In the genomic region with DNA sequence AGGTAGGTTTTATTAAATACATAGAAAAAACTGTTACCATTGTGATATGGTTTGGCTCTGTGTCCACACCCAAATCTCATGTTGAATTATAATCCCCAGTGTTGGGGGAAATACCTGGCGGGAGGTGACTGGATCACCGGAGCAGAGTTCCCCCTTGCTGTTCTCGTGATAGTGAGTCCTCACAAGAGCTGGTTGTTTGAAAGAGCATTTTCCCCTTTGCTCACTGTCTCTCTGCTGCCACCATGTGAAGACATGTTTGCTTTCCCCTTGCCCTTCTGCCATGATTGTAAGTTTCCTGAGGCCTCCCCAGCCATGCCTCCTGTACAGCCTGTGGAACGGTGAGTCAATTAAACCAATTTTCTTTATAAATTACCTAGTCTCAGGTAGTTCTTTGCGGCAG, we compare ENCODE assay signal across 9 cellular contexts.
DNase-seq lines count a peak whose midpoint lies in the region; ATAC-seq and TF ChIP-seq lines count a peak whose summit lies in the region.
"Had no signal": no experiment of that assay in that cellular context is flagged by ENCODE, and none has a peak within 500 bp of the region (broad histone marks: within the 10 kb centered on the region; RNA-seq: fewer than 3 reads in every experiment).

No MANE protein-coding gene starts in this region.

- peaks cover 2% of the 10 kb centered on the region for H3K9me3 Mint-ChIP-seq in neural crest cell

- H3K36me3 ChIP-seq in adrenal gland (replicated peaks in 1 of 2) = no peaks in the 10 kb centered on the region

- H3K27ac ChIP-seq in adrenal gland = no peak overlapping the region

- intact Hi-C loops in adrenal gland (cut with DNase I) = no loop called here

- no peak for TF ChIP-seq POLR2A in adrenal gland (IDR thresholded peaks at IDR 0.05)

- H3K36me3 Mint-ChIP-seq in neural crest cell (ENCODE audit: low read depth) = no peaks in the 10 kb centered on the region

- WGBS in adrenal gland, 4 donors = 84 to 89% (median 88%) methylated on average over 5 of the region's 5 CpGs

- DNase-seq in NCI-H524 (lab: John Stamatoyannopoulos, UW) = peak; percentile 13 to 58
- no peak for DNase-seq in NCI-H524 treated with DMSO at 0.1 percent for 48 hours (lab: John Stamatoyannopoulos, UW)
- peak; percentile 32 for DNase-seq in KBM-7
- peak in 5 of 7 donors; percentile 19 to 52 (median 25) for DNase-seq in adrenal gland
- no peak for DNase-seq in neural crest cell (ENCODE audit: low read depth, low spot score)
- DNase-seq in NCI-H2029 treated with DMSO at 0.1 percent for 48 hours (lab: John Stamatoyannopoulos, UW) = no peak
- DNase-seq in activated CD4-positive, alpha-beta T cell treated with anti-CD3 and anti-CD28 coated beads, Interleukin-2, amount 50 U/mL, for 48 hours = no peak
- DNase-seq: T-helper 9 cell had no signal

- no peaks in the 10 kb centered on the region for H3K27me3 ChIP-seq in adrenal gland

- in situ Hi-C loops in KBM-7 (cut with MboI; ENCODE audit: low pct_unique_long_range_greater_than_20kb, low sequenced_read_pairs) = loop anchor here (25.0 kb wide), 1 partner anchor 758 kb away; the partner anchor contains the start of gene DNAH7

- peak in 3 of 6 experiments; percentile 29 to 41 (median 36) for TF ChIP-seq CTCF in adrenal gland (IDR thresholded peaks at IDR 0.05)
- TF ChIP-seq CTCF in neural crest cell (conservative IDR thresholded peaks at IDR 0.05) = peak; percentile 30

- ATAC-seq in HG03196 (IDR thresholded peaks at IDR 0.05; ENCODE audit: unreplicated experiment) = no peak

- no peak overlapping the region for H3K27ac Mint-ChIP-seq in neural crest cell (ENCODE audit: unreplicated experiment)

- H3K4me3 Mint-ChIP-seq in neural crest cell = no peak overlapping the region

- H3K27me3 Mint-ChIP-seq in neural crest cell (ENCODE audit: low read depth) = no peaks in the 10 kb centered on the region

- H3K4me1 ChIP-seq in adrenal gland (replicated peaks in 1 of 2) = no peaks in the 10 kb centered on the region

- H3K4me3 ChIP-seq in adrenal gland = no peak overlapping the region

- H3K4me1 Mint-ChIP-seq in neural crest cell = no peaks in the 10 kb centered on the region

- no peaks in the 10 kb centered on the region for H3K9me3 ChIP-seq in adrenal gland (replicated peaks in 1 of 3)

Comparison
In these comparisons a context has a peak if more than half of its experiments do, and no peak if none do; other contexts are left out.
1. DNase-seq: peak in NCI-H524 (2 of 2), KBM-7 (single experiment) and adrenal gland (5 of 7); none in NCI-H524 treated with DMSO at 0.1 percent for 48 hours (single experiment), neural crest cell (single experiment), NCI-H2029 treated with DMSO at 0.1 percent for 48 hours (single experiment) and activated CD4-positive, alpha-beta T cell treated with anti-CD3 and anti-CD28 coated beads, Interleukin-2, amount 50 U/mL, for 48 hours (0 of 2).